ENCODE assay signal across 8 cellular contexts in genomic region chr4:15149234-15149841, GRCh38.
DNase-seq lines count a peak whose midpoint lies in the region; ATAC-seq and TF ChIP-seq lines count a peak whose summit lies in the region.

No MANE protein-coding gene starts in this region.

- no peak overlapping the region for H3K9ac ChIP-seq in endodermal cell (ENCODE audit: extremely low read depth, low read length, poor library complexity, severe bottlenecking)

- peaks cover 16% of the 10 kb centered on the region for H3K4me1 ChIP-seq in endodermal cell (ENCODE audit: control insufficient read depth, insufficient read depth, low read length)

- H3K36me3 ChIP-seq in endodermal cell (ENCODE audit: control insufficient read depth, insufficient read depth, low read length): no peaks in the 10 kb centered on the region

- H3K36me3 Mint-ChIP-seq in endodermal cell (ENCODE audit: low read depth) (no peaks in the 10 kb centered on the region), type B pancreatic cell (no peaks in the 10 kb centered on the region)
- no peaks in the 10 kb centered on the region for H3K36me3 Mint-ChIP-seq in activated T-helper 2 cell treated with anti-CD3 and anti-CD28 coated beads, Interferon-gamma antibody, Interleukin-2, Interleukin-4, amounts not matched to agents 10 μg/mL and 5 μg/mL and 100 μg/mL, durations not matched to agents 14 hours and 24 hours and 36 hours (ENCODE audit: low read depth)

- H3K27me3 Mint-ChIP-seq in endodermal cell (ENCODE audit: insufficient read depth): peaks cover 2% of the 10 kb centered on the region
- H3K27me3 Mint-ChIP-seq in type B pancreatic cell: no peaks in the 10 kb centered on the region
- no peaks in the 10 kb centered on the region for H3K27me3 Mint-ChIP-seq in activated T-helper 2 cell treated with anti-CD3 and anti-CD28 coated beads, Interferon-gamma antibody, Interleukin-2, Interleukin-4, amounts not matched to agents 10 μg/mL and 5 μg/mL and 100 μg/mL, durations not matched to agents 14 hours and 24 hours and 36 hours (ENCODE audit: low read depth)

- H3K4me3 Mint-ChIP-seq in endodermal cell: no peak overlapping the region
- no peak overlapping the region for H3K4me3 Mint-ChIP-seq in type B pancreatic cell
- no peak overlapping the region for H3K4me3 Mint-ChIP-seq in activated T-helper 2 cell treated with anti-CD3 and anti-CD28 coated beads, Interferon-gamma antibody, Interleukin-2, Interleukin-4, amounts not matched to agents 10 μg/mL and 5 μg/mL and 100 μg/mL, durations not matched to agents 14 hours and 24 hours and 36 hours (ENCODE audit: low read depth)

- H3K27ac ChIP-seq in endodermal cell (ENCODE audit: low read depth, low read length): peak overlapping the region; percentile 33

- DNase-seq in Right ventricle myocardium inferior (ENCODE audit: missing footprints) (no peak), cardiac septum (ENCODE audit: low spot score) (no peak), endodermal cell (no peak), type B pancreatic cell (ENCODE audit: extremely low spot score, unreplicated experiment) (no peak), NCI-H774 (lab: John Stamatoyannopoulos, UW) (no peak), NCI-H1694 treated with DMSO at 0.1 percent for 48 hours (lab: John Stamatoyannopoulos, UW) (no peak)
- no peak for DNase-seq in activated T-helper 2 cell treated with anti-CD3 and anti-CD28 coated beads, Interferon-gamma antibody, Interleukin-2, Interleukin-4, amounts not matched to agents 10 μg/mL and 5 μg/mL and 100 μg/mL, durations not matched to agents 14 hours and 24 hours and 36 hours (ENCODE audit: low spot score)

- no peaks in the 10 kb centered on the region for H3K9me3 ChIP-seq in endodermal cell (ENCODE audit: control insufficient read depth, low read length)

- peak; percentile 3 for ATAC-seq in Right ventricle myocardium inferior
- peak; percentile 65 for ATAC-seq in HG03196 (IDR thresholded peaks at IDR 0.05; ENCODE audit: unreplicated experiment)

- H3K9me3 Mint-ChIP-seq in endodermal cell: no peaks in the 10 kb centered on the region
- no peaks in the 10 kb centered on the region for H3K9me3 Mint-ChIP-seq in type B pancreatic cell
- no peaks in the 10 kb centered on the region for H3K9me3 Mint-ChIP-seq in activated T-helper 2 cell treated with anti-CD3 and anti-CD28 coated beads, Interferon-gamma antibody, Interleukin-2, Interleukin-4, amounts not matched to agents 10 μg/mL and 5 μg/mL and 100 μg/mL, durations not matched to agents 14 hours and 24 hours and 36 hours

- intact Hi-C loops in Right ventricle myocardium inferior (cut with DNase I): loop anchor here (10.0 kb wide), 1 partner anchor 505 kb away; the partner anchor contains the start of gene FBXL5
- intact Hi-C loops in cardiac septum (cut with DNase I): loop anchor here (5.0 kb wide), 1 partner anchor 147 kb away; the partner anchor contains the start of gene CPEB2
- intact Hi-C loops in activated T-helper 2 cell treated with anti-CD3 and anti-CD28 coated beads, Interferon-gamma antibody, Interleukin-2, Interleukin-4, amounts not matched to agents 10 μg/mL and 5 μg/mL and 100 μg/mL, durations not matched to agents 14 hours and 24 hours and 36 hours (cut with micrococcal nuclease): no loop called here

- H3K4me3 ChIP-seq in endodermal cell (ENCODE audit: low read length): no peak overlapping the region

- peaks cover 25% of the 10 kb centered on the region for H3K4me1 Mint-ChIP-seq in endodermal cell
- peaks cover 26% of the 10 kb centered on the region for H3K4me1 Mint-ChIP-seq in type B pancreatic cell (ENCODE audit: unreplicated experiment)
- no peaks in the 10 kb centered on the region for H3K4me1 Mint-ChIP-seq in activated T-helper 2 cell treated with anti-CD3 and anti-CD28 coated beads, Interferon-gamma antibody, Interleukin-2, Interleukin-4, amounts not matched to agents 10 μg/mL and 5 μg/mL and 100 μg/mL, durations not matched to agents 14 hours and 24 hours and 36 hours (ENCODE audit: low read depth)

- TF ChIP-seq CTCF in endodermal cell (conservative IDR thresholded peaks at IDR 0.05) (no peak), type B pancreatic cell (conservative IDR thresholded peaks at IDR 0.05) (no peak)

- H3K27ac Mint-ChIP-seq in endodermal cell: peak overlapping the region; percentile 73
- H3K27ac Mint-ChIP-seq in type B pancreatic cell: peak overlapping the region; percentile 73
- no peak overlapping the region for H3K27ac Mint-ChIP-seq in activated T-helper 2 cell treated with anti-CD3 and anti-CD28 coated beads, Interferon-gamma antibody, Interleukin-2, Interleukin-4, amounts not matched to agents 10 μg/mL and 5 μg/mL and 100 μg/mL, durations not matched to agents 14 hours and 24 hours and 36 hours

- no peaks in the 10 kb centered on the region for H3K27me3 ChIP-seq in endodermal cell (ENCODE audit: control insufficient read depth, insufficient read depth, low read length, poor library complexity, severe bottlenecking)

- 51 to 73% methylated on average over 4 to 10 of the region's 10 CpGs for WGBS in endodermal cell (ENCODE audit: insufficient coverage in 1 of 2, insufficient read length in 1 of 2), 2 experiments
